14 cellular contexts compared by ENCODE assay signal in genomic region chr21:44304041-44304738, GRCh38. TPM values are rescaled to one million over a fixed set of nuclear protein-coding genes. Genes with fewer than 3 reads are reported as not detected.
DNase-seq lines count a peak whose midpoint lies in the region; ATAC-seq and TF ChIP-seq lines count a peak whose summit lies in the region.
"Had no signal": no experiment of that assay in that cellular context is flagged by ENCODE, and none has a peak within 500 bp of the region (broad histone marks: within the 10 kb centered on the region; RNA-seq: fewer than 3 reads in every experiment).

No MANE protein-coding gene starts in this region.

- H3K27ac ChIP-seq in left ventricle myocardium inferior (replicated peaks) = peak overlapping the region; percentile 63
- H3K27ac ChIP-seq in endodermal cell (ENCODE audit: low read depth, low read length) = peak overlapping the region; percentile 62
- H3K27ac ChIP-seq: thyroid gland had no signal

- peaks cover 15% of the 10 kb centered on the region for H3K36me3 Mint-ChIP-seq in endodermal cell (ENCODE audit: low read depth)
- peaks cover 0 to 12% (median 2%) of the 10 kb centered on the region in 3 donors for H3K36me3 Mint-ChIP-seq in naive thymus-derived CD8-positive, alpha-beta T cell

- WGBS in endodermal cell (ENCODE audit: insufficient coverage in 1 of 2, insufficient read length in 1 of 2), 2 experiments = 84 to 91% methylated on average over 6 to 16 of the region's 18 CpGs

- H3K27me3 ChIP-seq in left ventricle myocardium inferior (ENCODE audit: low read depth) = no peaks in the 10 kb centered on the region
- no peaks in the 10 kb centered on the region for H3K27me3 ChIP-seq in endodermal cell (ENCODE audit: control insufficient read depth, insufficient read depth, low read length, poor library complexity, severe bottlenecking)
- H3K27me3 ChIP-seq: thyroid gland had no signal

- intact Hi-C loops in left ventricle myocardium inferior (cut with micrococcal nuclease) = no loop called here
- intact Hi-C loops in left ventricle myocardium superior (cut with micrococcal nuclease) = no loop called here

- peak overlapping the region; percentile 50 for H3K27ac Mint-ChIP-seq in endodermal cell
- peak overlapping the region in 7 of 10 donors; percentile 3 to 88 (median 73) for H3K27ac Mint-ChIP-seq in naive thymus-derived CD8-positive, alpha-beta T cell

- TF ChIP-seq CTCF in left ventricle myocardium inferior (IDR thresholded peaks at IDR 0.05; ENCODE audit: borderline replicate concordance) (no peak), endodermal cell (conservative IDR thresholded peaks at IDR 0.05) (no peak)

- H3K27me3 Mint-ChIP-seq in endodermal cell (ENCODE audit: insufficient read depth) = no peaks in the 10 kb centered on the region
- no peaks in the 10 kb centered on the region for H3K27me3 Mint-ChIP-seq in naive thymus-derived CD8-positive, alpha-beta T cell

- H3K4me1 ChIP-seq in left ventricle myocardium inferior (peaks cover 66% of the 10 kb centered on the region), endodermal cell (ENCODE audit: control insufficient read depth, insufficient read depth, low read length) (peaks cover 13% of the 10 kb centered on the region)

- DNase-seq in left ventricle myocardium inferior (no peak), left ventricle myocardium superior (no peak), endodermal cell (no peak), NCI-H1092 treated with DMSO at 0.1 percent for 48 hours (lab: John Stamatoyannopoulos, UW) (no peak), NCI-H510A (lab: John Stamatoyannopoulos, UW) (no peak)
- DNase-seq in naive thymus-derived CD8-positive, alpha-beta T cell = no peak

- peaks cover 24% of the 10 kb centered on the region for H3K4me1 Mint-ChIP-seq in endodermal cell
- peaks cover 23 to 55% (median 48%) of the 10 kb centered on the region in 4 donors for H3K4me1 Mint-ChIP-seq in naive thymus-derived CD8-positive, alpha-beta T cell

- H3K36me3 ChIP-seq in left ventricle myocardium inferior = peaks cover 15% of the 10 kb centered on the region
- H3K36me3 ChIP-seq in endodermal cell (ENCODE audit: control insufficient read depth, insufficient read depth, low read length) = peaks cover 30% of the 10 kb centered on the region
- H3K36me3 ChIP-seq: thyroid gland had no signal

- ATAC-seq in left ventricle myocardium superior (no peak), HG02678 (IDR thresholded peaks at IDR 0.05; ENCODE audit: unreplicated experiment) (no peak), GM19467 (IDR thresholded peaks at IDR 0.05; ENCODE audit: unreplicated experiment) (no peak)
- no peak for ATAC-seq in naive thymus-derived CD8-positive, alpha-beta T cell

- H3K4me3 Mint-ChIP-seq in endodermal cell = no peak overlapping the region
- peak overlapping the region in 2 of 10 donors; percentile 34 to 80 for H3K4me3 Mint-ChIP-seq in naive thymus-derived CD8-positive, alpha-beta T cell

- H3K4me3 ChIP-seq in left ventricle myocardium inferior = no peak overlapping the region
- H3K4me3 ChIP-seq in endodermal cell (ENCODE audit: low read length) = no peak overlapping the region
- H3K4me3 ChIP-seq: thyroid gland had no signal

- H3K9me3 Mint-ChIP-seq in endodermal cell = no peaks in the 10 kb centered on the region
- no peaks in the 10 kb centered on the region for H3K9me3 Mint-ChIP-seq in naive thymus-derived CD8-positive, alpha-beta T cell
- H3K9me3 Mint-ChIP-seq: T-helper 1 cell treated with Interleukin-12 subunit alpha and Interleukin-12 subunit beta and Interleukin-4 antibody, amounts not matched to agents 30 μg/mL and 1 μg/mL, for 36 hours had no signal

- H3K9me3 ChIP-seq in left ventricle myocardium inferior (replicated peaks) (no peaks in the 10 kb centered on the region), endodermal cell (ENCODE audit: control insufficient read depth, low read length) (no peaks in the 10 kb centered on the region)
- H3K9me3 ChIP-seq: thyroid gland had no signal

- POLR2A ChIA-PET in naive thymus-derived CD8-positive, alpha-beta T cell (lab: Charles Lee) = interaction anchor here (0.6 to 1.8 kb wide), 3 partner anchors 34 to 294 kb away, joined by 3 to 6 read pairs (median 4); partner anchors contain the start of gene CFAP410

- H3K9ac ChIP-seq in endodermal cell (ENCODE audit: extremely low read depth, low read length, poor library complexity, severe bottlenecking) = no peak overlapping the region

RNA-seq across cellular contexts. Expression of gene PFKL, which starts 4.3 kb away (rescaled TPM):
- total RNA-seq in left ventricle myocardium inferior (47.7 TPM), left ventricle myocardium superior (46.1 TPM), endodermal cell (100 to 1,000 TPM; 195 to 198 TPM)
- polyA plus RNA-seq in endodermal cell (2013, experiment 1 of 2) = 97.2 TPM
- 95.3 TPM for polyA plus RNA-seq in endodermal cell (2013, experiment 2 of 2)
- 100 to 1,000 TPM; 115 to 125 TPM for total RNA-seq in naive thymus-derived CD8-positive, alpha-beta T cell
- polyA plus RNA-seq in naive thymus-derived CD8-positive, alpha-beta T cell = 10 to 100 TPM; 63.2 to 79.5 (median 63.9) TPM

RNA-seq across cellular contexts. Expression of gene AIRE, which starts 18.5 kb away (rescaled TPM):
- total RNA-seq in left ventricle myocardium inferior = not detected
- not detected for total RNA-seq in left ventricle myocardium superior
- 1 to 10 TPM; 1.2 to 2.7 TPM for total RNA-seq in endodermal cell
- polyA plus RNA-seq in endodermal cell (2013, experiment 1 of 2) = 0.57 TPM
- polyA plus RNA-seq in endodermal cell (2013, experiment 2 of 2) = 0.46 TPM
- total RNA-seq in naive thymus-derived CD8-positive, alpha-beta T cell = not detected
- under 1 TPM; 0.13 to 0.42 (median 0.16) TPM for polyA plus RNA-seq in naive thymus-derived CD8-positive, alpha-beta T cell
- total RNA-seq: glomerular endothelial cell, left lobe of liver had no signal
- polyA plus RNA-seq: AG04450 had no signal

RNA-seq across cellular contexts. Expression of gene CFAP410, which starts 35.0 kb away (rescaled TPM):
- total RNA-seq in left ventricle myocardium inferior = 12.0 TPM
- 14.9 TPM for total RNA-seq in left ventricle myocardium superior
- 10 to 100 TPM; 33.1 to 35.7 TPM for total RNA-seq in endodermal cell
- 18.8 TPM for polyA plus RNA-seq in endodermal cell (2013, experiment 1 of 2)
- 17.7 TPM for polyA plus RNA-seq in endodermal cell (2013, experiment 2 of 2)
- total RNA-seq in naive thymus-derived CD8-positive, alpha-beta T cell = 10 to 100 TPM; 59.0 to 60.2 TPM
- polyA plus RNA-seq in naive thymus-derived CD8-positive, alpha-beta T cell = 10 to 100 TPM; 23.2 to 40.6 (median 29.1) TPM

RNA-seq across cellular contexts. Expression of gene DNMT3L, which starts 42.5 kb away (rescaled TPM):
- total RNA-seq in left ventricle myocardium inferior (not detected), left ventricle myocardium superior (not detected), endodermal cell (1 to 10 TPM in 1 of 2 donors, not detected in 1; 1.3 TPM)
- 0.53 TPM for polyA plus RNA-seq in endodermal cell (2013, experiment 1 of 2)
- not detected for polyA plus RNA-seq in endodermal cell (2013, experiment 2 of 2)
- not detected for total RNA-seq in naive thymus-derived CD8-positive, alpha-beta T cell
- polyA plus RNA-seq in naive thymus-derived CD8-positive, alpha-beta T cell = not detected
- total RNA-seq: glomerular endothelial cell, omental fat pad, thyroid gland had no signal
- polyA plus RNA-seq: AG04450 had no signal

RNA-seq across cellular contexts. Expression of gene TRPM2, which starts 49.2 kb away (rescaled TPM):
- 1.8 TPM for total RNA-seq in left ventricle myocardium inferior
- 1.5 TPM for total RNA-seq in left ventricle myocardium superior
- 10 to 100 TPM in 1 of 2 donors, 1 to 10 TPM in 1; 1.6 to 12.5 TPM for total RNA-seq in endodermal cell
- 0.36 TPM for polyA plus RNA-seq in endodermal cell (2013, experiment 1 of 2)
- polyA plus RNA-seq in endodermal cell (2013, experiment 2 of 2) = 0.33 TPM
- total RNA-seq in naive thymus-derived CD8-positive, alpha-beta T cell = under 1 TPM; 0.31 to 0.58 TPM
- polyA plus RNA-seq in naive thymus-derived CD8-positive, alpha-beta T cell = 1 to 10 TPM in 1 of 3 donors, under 1 TPM in 2; 0.20 to 1.2 (median 0.37) TPM
- polyA plus RNA-seq: AG04450 had no signal
